Comparison of ENCODE assay signal across 19 cellular contexts in genomic region chr15:50108446-50108845, GRCh38. TPM values are rescaled to one million over a fixed set of nuclear protein-coding genes. Genes with fewer than 3 reads are reported as not detected.
A peak's percentile ranks its signal among the peaks of the same experiment; 100 is the strongest.
DNase-seq lines count a peak whose midpoint lies in the region; ATAC-seq and TF ChIP-seq lines count a peak whose summit lies in the region.
"Had no signal": no experiment of that assay in that cellular context is flagged by ENCODE, and none has a peak within 500 bp of the region (broad histone marks: within the 10 kb centered on the region; RNA-seq: fewer than 3 reads in every experiment).

No MANE protein-coding gene starts in this region.

- H3K9me3 Mint-ChIP-seq in CD14-positive monocyte, result peaks cover 1 to 9% (median 7%) of the 10 kb centered on the region in 7 donors
- peaks cover 6% of the 10 kb centered on the region for H3K9me3 Mint-ChIP-seq in activated T-helper 17 cell treated with anti-CD3 and anti-CD28 coated beads, Interleukin-2, amount 50 U/mL, for 72 hours
- H3K9me3 Mint-ChIP-seq: CD4-positive, alpha-beta T cell; endodermal cell; T-cell had no signal

- peak; percentile 23 for DNase-seq in DMS153 (lab: John Stamatoyannopoulos, UW)
- no peak for DNase-seq in DMS153 treated with DMSO at 0.1 percent for 48 hours (lab: John Stamatoyannopoulos, UW; ENCODE audit: unreplicated experiment)
- DNase-seq in CD14-positive monocyte (ENCODE audit: low spot score), result no peak
- DNase-seq in Karpas-422, result no peak
- DNase-seq in NCI-H526 treated with DMSO at 0.1 percent for 48 hours (lab: John Stamatoyannopoulos, UW), result no peak
- DNase-seq: activated CD4-positive, alpha-beta T cell treated with anti-CD3 and anti-CD28 coated beads for 48 hours; activated naive CD4-positive, alpha-beta T cell treated with Interleukin-2 at 50 U/mL for 16 hours; CD4-positive, alpha-beta T cell; endodermal cell; foreskin keratinocyte; HCEC 1CT; NCI-H146; NCI-H524; T-cell had no signal

- H3K4me3 Mint-ChIP-seq in CD14-positive monocyte, result peak overlapping the region; percentile 66 to 93
- peak overlapping the region; percentile 54 for H3K4me3 Mint-ChIP-seq in activated T-helper 17 cell treated with anti-CD3 and anti-CD28 coated beads, Interleukin-2, amount 50 U/mL, for 72 hours
- H3K4me3 Mint-ChIP-seq: CD4-positive, alpha-beta T cell; endodermal cell had no signal

- no peaks in the 10 kb centered on the region for H4K20me1 ChIP-seq in Karpas-422 (ENCODE audit: insufficient read depth, low read depth, low read length)

- H3K36me3 ChIP-seq in muscle layer of duodenum (ENCODE audit: control insufficient read depth in 1 of 2, insufficient read depth in 2 of 2, low read length in 2 of 2) (no peaks in the 10 kb centered on the region), Karpas-422 (ENCODE audit: insufficient read depth, low read length) (no peaks in the 10 kb centered on the region)
- H3K36me3 ChIP-seq: thoracic aorta had no signal

- H3K27me3 ChIP-seq in muscle layer of duodenum (ENCODE audit: low read depth, low read length) (no peaks in the 10 kb centered on the region), Karpas-422 (ENCODE audit: low read length) (no peaks in the 10 kb centered on the region)
- H3K27me3 ChIP-seq: foreskin keratinocyte had no signal

- no peak overlapping the region for H3K4me2 ChIP-seq in Karpas-422 (ENCODE audit: low read depth, low read length, poor library complexity, severe bottlenecking)

- H3K27me3 Mint-ChIP-seq in CD14-positive monocyte (ENCODE audit: low read depth in 3 of 3), result peaks cover 0 to 4% (median 0%) of the 10 kb centered on the region in 3 donors
- H3K27me3 Mint-ChIP-seq in activated T-helper 17 cell treated with anti-CD3 and anti-CD28 coated beads, Interleukin-2, amount 50 U/mL, for 72 hours, result peaks cover 15% of the 10 kb centered on the region
- H3K27me3 Mint-ChIP-seq: CD4-positive, alpha-beta T cell had no signal

- H3K27ac ChIP-seq in muscle layer of duodenum (ENCODE audit: low read length), result peak overlapping the region; percentile 67
- no peak overlapping the region for H3K27ac ChIP-seq in Karpas-422 (ENCODE audit: low read length)
- H3K27ac ChIP-seq: 22Rv1, foreskin keratinocyte had no signal

- H3K36me3 Mint-ChIP-seq in CD14-positive monocyte, result peaks cover 11 to 22% of the 10 kb centered on the region in 2 donors
- no peaks in the 10 kb centered on the region for H3K36me3 Mint-ChIP-seq in activated T-helper 17 cell treated with anti-CD3 and anti-CD28 coated beads, Interleukin-2, amount 50 U/mL, for 72 hours (ENCODE audit: low read depth)
- H3K36me3 Mint-ChIP-seq: T-cell had no signal

- H3K9ac ChIP-seq in Karpas-422 (ENCODE audit: low read length), result no peak overlapping the region

- H3K9me2 ChIP-seq in Karpas-422 (replicated peaks; ENCODE audit: insufficient read depth, low read length), result no peaks in the 10 kb centered on the region

- H3K4me1 ChIP-seq in muscle layer of duodenum (ENCODE audit: control insufficient read depth in 1 of 2, insufficient read depth in 2 of 2, low read length in 2 of 2), result peaks cover 6% of the 10 kb centered on the region in 2 donors
- no peaks in the 10 kb centered on the region; the same call in 1 of the 2 replicates for H3K4me1 ChIP-seq in Karpas-422 (ENCODE audit: low read length)
- H3K4me1 ChIP-seq: foreskin keratinocyte had no signal

- no peak for ATAC-seq in activated T-helper 17 cell treated with anti-CD3 and anti-CD28 coated beads, Interleukin-2, amount 50 U/mL, for 72 hours (replicated peaks)
- ATAC-seq in HG02870 (IDR thresholded peaks at IDR 0.05; ENCODE audit: unreplicated experiment), result no peak
- ATAC-seq: foreskin keratinocyte, T-cell had no signal

- H3K79me2 ChIP-seq in Karpas-422 (ENCODE audit: low read length), result no peaks in the 10 kb centered on the region

- no peaks in the 10 kb centered on the region for H3K9me3 ChIP-seq in muscle layer of duodenum (ENCODE audit: control insufficient read depth in 1 of 2, low read length in 2 of 2)
- H3K9me3 ChIP-seq in Karpas-422 (ENCODE audit: low read length), result no peaks in the 10 kb centered on the region
- H3K9me3 ChIP-seq: thoracic aorta had no signal

- TF ChIP-seq CTCF in CD14-positive monocyte (IDR thresholded peaks at IDR 0.05), result no peak

- H3K4me3 ChIP-seq in muscle layer of duodenum (ENCODE audit: low read depth in 1 of 2, low read length in 2 of 2) (no peak overlapping the region), Karpas-422 (ENCODE audit: low read length) (no peak overlapping the region)
- H3K4me3 ChIP-seq: thoracic aorta had no signal

- peak overlapping the region; percentile 95 to 98 (median 96) for H3K27ac Mint-ChIP-seq in CD14-positive monocyte
- H3K27ac Mint-ChIP-seq in activated T-helper 17 cell treated with anti-CD3 and anti-CD28 coated beads, Interleukin-2, amount 50 U/mL, for 72 hours, result peak overlapping the region; percentile 87
- H3K27ac Mint-ChIP-seq: CD4-positive, alpha-beta T cell; endodermal cell had no signal

- H2AFZ ChIP-seq in Karpas-422 (ENCODE audit: low read length), result no peak overlapping the region

- H3K4me1 Mint-ChIP-seq in CD14-positive monocyte, result peaks cover 91% of the 10 kb centered on the region
- H3K4me1 Mint-ChIP-seq in activated T-helper 17 cell treated with anti-CD3 and anti-CD28 coated beads, Interleukin-2, amount 50 U/mL, for 72 hours, result peaks cover 24% of the 10 kb centered on the region
- H3K4me1 Mint-ChIP-seq: endodermal cell had no signal

- intact Hi-C loops in CD14-positive monocyte (cut with micrococcal nuclease), result no loop called here

RNA-seq across cellular contexts. Expression of gene ATP8B4, which starts 10.6 kb away (rescaled TPM):
- 1 to 10 TPM; 6.1 to 6.8 TPM for polyA plus RNA-seq in CD14-positive monocyte
- 10 to 100 TPM; 20.0 to 26.1 TPM for total RNA-seq in activated T-helper 17 cell treated with anti-CD3 and anti-CD28 coated beads, Interleukin-2, amount 50 U/mL, for 72 hours
- not detected in 2 replicates for total RNA-seq in Karpas-422 (2014; rRNA removed; shearing (Covaris generic); ENCODE audit: low replicate concordance)
- total RNA-seq: foreskin keratinocyte had no signal
- polyA plus RNA-seq: foreskin keratinocyte had no signal

Comparison
In these comparisons a context has a peak if more than half of its experiments do, and no peak if none do; other contexts are left out.
1. RNA of gene ATP8B4, which starts 10.6 kb away (total RNA-seq): 20.0 to 26.1 TPM in activated T-helper 17 cell treated with anti-CD3 and anti-CD28 coated beads, Interleukin-2, amount 50 U/mL, for 72 hours; not detected in Karpas-422; every median in the first group is over 10 times any median in the second.